In genomic region chr1:37999434-38000232, GRCh38 we compare ENCODE assay signal across 8 cellular contexts. TPM values are rescaled to one million over a fixed set of nuclear protein-coding genes. Genes with fewer than 3 reads are reported as not detected.
DNase-seq lines count a peak whose midpoint lies in the region; ATAC-seq lines count a peak whose summit lies in the region.

No MANE protein-coding gene starts in this region.

- H3K9me3 Mint-ChIP-seq in activated naive CD4-positive, alpha-beta T cell treated with anti-CD3 and anti-CD28 coated beads, Interleukin-2, amount 10 ng/mL, durations not matched to agents 7 days and 5 days: no peaks in the 10 kb centered on the region
- no peaks in the 10 kb centered on the region for H3K9me3 Mint-ChIP-seq in activated naive CD4-positive, alpha-beta T cell treated with anti-CD3 and anti-CD28 coated beads, Interleukin-2, amount 50 U/mL, for 72 hours

- peaks cover 50% of the 10 kb centered on the region for H3K4me1 Mint-ChIP-seq in activated naive CD4-positive, alpha-beta T cell treated with anti-CD3 and anti-CD28 coated beads, Interleukin-2, amount 10 ng/mL, durations not matched to agents 7 days and 5 days

- peak overlapping the region; percentile 23 for H3K4me3 ChIP-seq in skeletal muscle cell (ENCODE audit: low read depth, low read length)

- no peak overlapping the region for H3K4me3 Mint-ChIP-seq in activated naive CD4-positive, alpha-beta T cell treated with anti-CD3 and anti-CD28 coated beads, Interleukin-2, amount 10 ng/mL, durations not matched to agents 7 days and 5 days

- H3K27me3 Mint-ChIP-seq in activated naive CD4-positive, alpha-beta T cell treated with anti-CD3 and anti-CD28 coated beads, Interleukin-2, amount 10 ng/mL, durations not matched to agents 7 days and 5 days: peaks cover 16% of the 10 kb centered on the region

- intact Hi-C loops in left ventricle myocardium superior (cut with micrococcal nuclease): no loop called here

- H3K27ac Mint-ChIP-seq in activated naive CD4-positive, alpha-beta T cell treated with anti-CD3 and anti-CD28 coated beads, Interleukin-2, amount 10 ng/mL, durations not matched to agents 7 days and 5 days: peak overlapping the region; percentile 80
- H3K27ac Mint-ChIP-seq in activated naive CD4-positive, alpha-beta T cell treated with anti-CD3 and anti-CD28 coated beads, Interleukin-2, amount 50 U/mL, for 72 hours: peak overlapping the region; percentile 61 to 92

- CTCF ChIA-PET in activated naive CD4-positive, alpha-beta T cell treated with anti-CD3 and anti-CD28 coated beads, Interleukin-2, amount 10 ng/mL, durations not matched to agents 7 days and 5 days (lab: Charles Lee): interaction anchor here (1.7 to 3.4 kb wide), 3 partner anchors 9 to 19 kb away, joined by 4 to 17 read pairs (median 9); partner anchors contain the start of gene SF3A3

- H3K36me3 Mint-ChIP-seq in activated naive CD4-positive, alpha-beta T cell treated with anti-CD3 and anti-CD28 coated beads, Interleukin-2, amount 10 ng/mL, durations not matched to agents 7 days and 5 days: peaks cover 2% of the 10 kb centered on the region
- H3K36me3 Mint-ChIP-seq in activated naive CD4-positive, alpha-beta T cell treated with anti-CD3 and anti-CD28 coated beads, Interleukin-2, amount 50 U/mL, for 72 hours: peaks cover 5 to 28% of the 10 kb centered on the region in 2 donors

- ATAC-seq in activated naive CD4-positive, alpha-beta T cell treated with anti-CD3 and anti-CD28 coated beads, Interleukin-2, amount 50 U/mL, for 72 hours: peak in 1 of 2 donors; percentile 49
- ATAC-seq in left ventricle myocardium superior (peak; percentile 36), GM19023 (IDR thresholded peaks at IDR 0.05; ENCODE audit: unreplicated experiment) (no peak)

- no peak for DNase-seq in activated naive CD4-positive, alpha-beta T cell treated with anti-CD3 and anti-CD28 coated beads, Interleukin-2, amount 10 ng/mL, durations not matched to agents 7 days and 5 days
- no peak for DNase-seq in activated naive CD4-positive, alpha-beta T cell treated with anti-CD3 and anti-CD28 coated beads, Interleukin-2, amount 50 U/mL, for 16 hours
- no peak for DNase-seq in activated naive CD4-positive, alpha-beta T cell treated with anti-CD3 and anti-CD28 coated beads, Interleukin-2, amount 50 U/mL, for 72 hours (ENCODE audit: low spot score in 2 of 2)
- DNase-seq in left ventricle myocardium superior (peak; percentile 72), skeletal muscle cell (ENCODE audit: low read depth) (no peak), retina (no peak), D341Med (ENCODE audit: low spot score) (no peak)

RNA-seq across cellular contexts. Expression of gene FHL3, which starts 5.7 kb away (rescaled TPM):
- 10 to 100 TPM; 17.9 to 39.0 TPM for total RNA-seq in activated naive CD4-positive, alpha-beta T cell treated with anti-CD3 and anti-CD28 coated beads, Interleukin-2, amount 50 U/mL, for 72 hours
- 13.3 TPM for total RNA-seq in left ventricle myocardium superior

RNA-seq across cellular contexts. Expression of gene SF3A3, which starts 9.8 kb away (rescaled TPM):
- total RNA-seq in activated naive CD4-positive, alpha-beta T cell treated with anti-CD3 and anti-CD28 coated beads, Interleukin-2, amount 50 U/mL, for 72 hours: 10 to 100 TPM; 92.9 to 99.3 TPM
- total RNA-seq in left ventricle myocardium superior: 28.2 TPM

RNA-seq across cellular contexts. Expression of gene UTP11, which starts 12.9 kb away (rescaled TPM):
- total RNA-seq in activated naive CD4-positive, alpha-beta T cell treated with anti-CD3 and anti-CD28 coated beads, Interleukin-2, amount 50 U/mL, for 72 hours: 10 to 100 TPM; 55.7 to 92.2 TPM
- total RNA-seq in left ventricle myocardium superior: 38.6 TPM

RNA-seq across cellular contexts. Expression of gene POU3F1, which starts 47.0 kb away (rescaled TPM):
- total RNA-seq in activated naive CD4-positive, alpha-beta T cell treated with anti-CD3 and anti-CD28 coated beads, Interleukin-2, amount 50 U/mL, for 72 hours: not detected
- not detected for total RNA-seq in left ventricle myocardium superior

RNA-seq across cellular contexts. Expression of gene INPP5B, which starts 52.8 kb away (rescaled TPM):
- total RNA-seq in activated naive CD4-positive, alpha-beta T cell treated with anti-CD3 and anti-CD28 coated beads, Interleukin-2, amount 50 U/mL, for 72 hours: 10 to 100 TPM; 34.2 to 52.7 TPM
- 12.0 TPM for total RNA-seq in left ventricle myocardium superior
